ENCODE assay signal across 11 cellular contexts in genomic region chr16:57083469-57083868, GRCh38. TPM values are rescaled to one million over a fixed set of nuclear protein-coding genes. Genes with fewer than 3 reads are reported as not detected.
DNase-seq lines count a peak whose midpoint lies in the region; ATAC-seq, FAIRE-seq and TF ChIP-seq lines count a peak whose summit lies in the region.
"Had no signal": no experiment of that assay in that cellular context is flagged by ENCODE, and none has a peak within 500 bp of the region (broad histone marks: within the 10 kb centered on the region; RNA-seq: fewer than 3 reads in every experiment).

No MANE protein-coding gene starts in this region.

- no peak for FAIRE-seq in K562 (lab: Jason Lieb, UNC)
- FAIRE-seq: H54 had no signal

- no peak overlapping the region for H3K4me3 ChIP-seq in K562
- H3K4me3 ChIP-seq in neutrophil (ENCODE audit: low read depth in 1 of 2, low read length in 1 of 2), result no peak overlapping the region
- H3K4me3 ChIP-seq in gastroesophageal sphincter, result no peak overlapping the region

- peak overlapping the region; percentile 25; the same call in 1 of the 2 replicates for H2AFZ ChIP-seq in K562 (ENCODE audit: low read depth, low read length)

- TF ChIP-seq POLR2A in GM18951 (IDR thresholded peaks at IDR 0.05; ENCODE audit: extremely low read depth, insufficient read depth, insufficient read length) (peak; percentile 17), K562 (conservative IDR thresholded peaks at IDR 0.05) (no peak), gastroesophageal sphincter (IDR thresholded peaks at IDR 0.05) (no peak)

- no peak overlapping the region for H3K4me2 ChIP-seq in K562 (ENCODE audit: insufficient read depth, low read length)

- WGBS in K562 (ENCODE audit: insufficient coverage, low coverage, missing lambda C conversion rate), result 0% methylated on average over 8 of the region's 8 CpGs
- 61% methylated on average over 7 of the region's 8 CpGs; no CpG with 5 or more reads in 1 of the 2 donors for WGBS in gastroesophageal sphincter (ENCODE audit: low coverage in 1 of 2), 2 donors

- H3K9me3 Mint-ChIP-seq in activated naive CD4-positive, alpha-beta T cell treated with anti-CD3 and anti-CD28 coated beads for 36 hours, result no peaks in the 10 kb centered on the region

- no peaks in the 10 kb centered on the region for H3K9me1 ChIP-seq in K562 (ENCODE audit: control insufficient read depth, insufficient read depth, low read length)

- no TSS peak for BruUV-seq in K562 (replicated peaks; lab: Mats Ljungman, UMichigan)

- no peak for TF ChIP-seq CTCF in K562 (IDR thresholded peaks at IDR 0.05 in 2 of 3, conservative IDR thresholded peaks at IDR 0.05 in 1 of 3; ENCODE audit: insufficient read depth in 2 of 3, low read depth in 1 of 3, low read length in 3 of 3)
- TF ChIP-seq CTCF in neutrophil (IDR thresholded peaks at IDR 0.05), result no peak
- TF ChIP-seq CTCF in gastroesophageal sphincter (IDR thresholded peaks at IDR 0.05), result no peak

- no peaks in the 10 kb centered on the region for H3K27me3 Mint-ChIP-seq in activated naive CD4-positive, alpha-beta T cell treated with anti-CD3 and anti-CD28 coated beads for 36 hours (ENCODE audit: low read depth)

- no peak for DNase-seq in activated naive CD4-positive, alpha-beta T cell treated with anti-CD3 and anti-CD28 coated beads for 36 hours
- DNase-seq in activated naive CD4-positive, alpha-beta T cell (lab: John Stamatoyannopoulos, UW), result no peak
- no peak for DNase-seq in K562 (ENCODE audit: extremely low read depth in 1 of 4, low spot score in 3 of 4)
- no peak for DNase-seq in left ventricle myocardium superior
- DNase-seq: NCI-H524 treated with DMSO at 0.1 percent for 48 hours had no signal

- peak overlapping the region; percentile 73 for H3K27ac Mint-ChIP-seq in activated naive CD4-positive, alpha-beta T cell treated with anti-CD3 and anti-CD28 coated beads for 36 hours

- ATAC-seq in K562 (no peak), gastroesophageal sphincter (no peak), HG03571 (IDR thresholded peaks at IDR 0.05; ENCODE audit: unreplicated experiment) (no peak), left ventricle myocardium superior (no peak)

- H3K4me1 ChIP-seq in K562 (replicated peaks in 1 of 2; ENCODE audit: control insufficient read depth in 2 of 2, insufficient read depth in 2 of 2, low read length in 2 of 2) (no peaks in the 10 kb centered on the region; a peak in 1 of 5 replicates), neutrophil (ENCODE audit: control insufficient read depth in 1 of 2, insufficient read depth in 1 of 2, low read depth in 1 of 2, low read length in 1 of 2) (peaks cover 25 to 27% of the 10 kb centered on the region in 2 experiments), gastroesophageal sphincter (peaks cover 0 to 8% (median 4%) of the 10 kb centered on the region in 3 donors)

- H4K20me1 ChIP-seq in K562 (replicated peaks; ENCODE audit: control insufficient read depth, insufficient read depth, low read length), result peaks cover 4% of the 10 kb centered on the region; the same call in 1 of the 2 replicates

- intact Hi-C loops in activated naive CD4-positive, alpha-beta T cell treated with anti-CD3 and anti-CD28 coated beads for 36 hours (cut with micrococcal nuclease), result no loop called here
- intact Hi-C loops in K562 (cut with micrococcal nuclease) (loop anchor here (5.0 to 10.0 kb wide), 2 partner anchors 334 to 431 kb away; no protein-coding TSS in a partner anchor), left ventricle myocardium superior (cut with micrococcal nuclease) (loop anchor here (5.0 kb wide), 1 partner anchor 84 kb away; no protein-coding TSS in a partner anchor)

- H3K9ac ChIP-seq in K562 (ENCODE audit: insufficient read depth in 1 of 2, low read depth in 2 of 2, low read length in 2 of 2), result peak overlapping the region in 1 of 2 experiments; percentile 45; a peak in 1 of 4 replicates

- CTCF ChIA-PET in activated naive CD4-positive, alpha-beta T cell treated with anti-CD3 and anti-CD28 coated beads for 36 hours (lab: Charles Lee), result interaction anchor here (0.6 to 3.8 kb wide), 26 partner anchors 10 to 329 kb away, joined by 3 to 20 read pairs (median 6); partner anchors contain the start of gene CPNE2
- CTCF ChIA-PET in K562 (lab: Yijun Ruan, JAX; ENCODE audit: low intra/inter-chr PET ratio), result interaction anchor here (1.4 to 4.2 kb wide), 2 partner anchors 84 to 339 kb away, joined by 5 to 34 read pairs; no protein-coding TSS in a partner anchor

- H3K4me3 Mint-ChIP-seq in activated naive CD4-positive, alpha-beta T cell treated with anti-CD3 and anti-CD28 coated beads for 36 hours, result no peak overlapping the region

- peaks cover 9% of the 10 kb centered on the region for H3K4me1 Mint-ChIP-seq in activated naive CD4-positive, alpha-beta T cell treated with anti-CD3 and anti-CD28 coated beads for 36 hours (ENCODE audit: low read depth)

- in situ Hi-C loops in GM18951 (cut with MboI; ENCODE audit: low sequenced_read_pairs, unreplicated experiment), result loop anchor here (25.0 kb wide), 1 partner anchor 329 kb away; the partner anchor contains the start of gene CCL17
- in situ Hi-C loops in K562 (cut with MboI), result loop anchor here (10.0 kb wide), 1 partner anchor 331 kb away; no protein-coding TSS in a partner anchor

- no peaks in the 10 kb centered on the region for H3K9me3 ChIP-seq in K562 (replicated peaks; ENCODE audit: control insufficient read depth, insufficient read depth, low read depth, low read length)
- H3K9me3 ChIP-seq in neutrophil, result no peaks in the 10 kb centered on the region
- H3K9me3 ChIP-seq in gastroesophageal sphincter, result no peaks in the 10 kb centered on the region

- POLR2A ChIA-PET in K562 (lab: Yijun Ruan, JAX), result interaction anchor here (0.9 to 2.1 kb wide), 2 partner anchors 9 to 14 kb away, joined by 3 to 7 read pairs; partner anchors contain the start of gene CPNE2

- no peak for TF ChIP-seq RAD21 in K562 (CRISPR knock-in tag; conservative IDR thresholded peaks at IDR 0.05 in 1 of 2, IDR thresholded peaks at IDR 0.05 in 1 of 2)

- H3K27ac ChIP-seq in K562 (ENCODE audit: extremely low read depth, low read depth, low read length), result no peak overlapping the region
- H3K27ac ChIP-seq in neutrophil, result peak overlapping the region; percentile 79
- no peak overlapping the region for H3K27ac ChIP-seq in gastroesophageal sphincter
- H3K27ac ChIP-seq: C4-2B had no signal

- H3K27me3 ChIP-seq in K562 (ENCODE audit: control insufficient read depth in 2 of 2, insufficient read depth in 2 of 2, low read length in 2 of 2), result peaks cover 7 to 32% of the 10 kb centered on the region in 2 experiments; a peak in 4 of 5 replicates
- H3K27me3 ChIP-seq in neutrophil, result no peaks in the 10 kb centered on the region
- no peaks in the 10 kb centered on the region for H3K27me3 ChIP-seq in gastroesophageal sphincter

- H3K36me3 ChIP-seq in K562 (ENCODE audit: control insufficient read depth, insufficient read depth, low read length) (no peaks in the 10 kb centered on the region), neutrophil (peaks cover 57% of the 10 kb centered on the region), gastroesophageal sphincter (peaks cover 0 to 22% of the 10 kb centered on the region in 2 donors)

- H3K36me3 Mint-ChIP-seq in activated naive CD4-positive, alpha-beta T cell treated with anti-CD3 and anti-CD28 coated beads for 36 hours (ENCODE audit: low read depth), result no peaks in the 10 kb centered on the region

- TF ChIP-seq EP300 in K562 (IDR thresholded peaks at IDR 0.05; ENCODE audit: low read length), result no peak
- TF ChIP-seq EP300 in gastroesophageal sphincter (IDR thresholded peaks at IDR 0.05), result no peak

- no peaks in the 10 kb centered on the region for H3K79me2 ChIP-seq in K562 (ENCODE audit: control insufficient read depth, insufficient read depth, low read length)

TF ChIP-seq in K562, 482 proteins besides CTCF, POLR2A, EP300 and RAD21 (continues in another document):
- TF ChIP-seq TAF15 (IDR thresholded peaks at IDR 0.05; ENCODE audit: low read depth, low read length) (no peak), SAP30 (IDR thresholded peaks at IDR 0.05; ENCODE audit: borderline replicate concordance, insufficient read depth, low read depth, low read length, poor library complexity, severe bottlenecking) (no peak), XRCC5 (IDR thresholded peaks at IDR 0.05; ENCODE audit: low read depth, low read length) (no peak), ZNF184 (CRISPR knock-in tag; IDR thresholded peaks at IDR 0.05) (no peak), ZNF165 (CRISPR knock-in tag; IDR thresholded peaks at IDR 0.05; ENCODE audit: borderline replicate concordance) (no peak)

RNA-seq across cellular contexts. Expression of gene CPNE2, which starts 8.9 kb away (rescaled TPM):
- total RNA-seq in activated naive CD4-positive, alpha-beta T cell treated with anti-CD3 and anti-CD28 coated beads for 36 hours, result 1 to 10 TPM; 5.1 TPM
- total RNA-seq in K562 (2011; cell fraction: chromatin; rRNA removed; ENCODE audit: low replicate concordance), result 13.7 and 32.7 TPM in 2 replicates
- 12.5 and 13.5 TPM in 2 replicates for total RNA-seq in K562 (2011; cell fraction: nucleolus; rRNA removed)
- total RNA-seq in K562 (2011; cell fraction: nucleoplasm; rRNA removed), result 13.3 and 19.4 TPM in 2 replicates
- 7.0 and 7.3 TPM in 2 replicates for total RNA-seq in K562 (2014; rRNA removed)
- total RNA-seq in K562 (2014; rRNA removed; fragmentation: Illumina TruSeq; extraction: Trizol), result 4.2 and 5.0 TPM in 2 replicates
- total RNA-seq in K562 (2015; rRNA removed; fragmentation: Illumina TruSeq; extraction: Trizol), result 7.7 and 8.6 TPM in 2 replicates
- 9.5 and 10.6 TPM in 2 replicates for total RNA-seq in K562 (2021)
- polyA plus RNA-seq in K562 (2011; rRNA removed), result 13.9 and 26.9 TPM in 2 replicates
- 28.1 and 34.9 TPM in 2 replicates for polyA plus RNA-seq in K562 (2011; cell fraction: cytosol; rRNA removed)
- 14.0 and 18.6 TPM in 2 replicates for polyA plus RNA-seq in K562 (2011; cell fraction: nucleus; rRNA removed)
- polyA plus RNA-seq in K562 (2012), result 14.1 and 33.3 TPM in 2 replicates
- 11.8 and 14.1 TPM in 2 replicates for polyA plus RNA-seq in K562 (2014; fragmentation: Illumina TruSeq; extraction: Trizol)
- 1 to 10 TPM; 3.0 to 3.8 TPM for polyA plus RNA-seq in K562 (2014; fragmentation: Nextera tagmentation; extraction: Ambion mirVana)
- polyA plus RNA-seq in K562 (2014; rRNA removed), result 11.7 and 14.0 TPM in 2 replicates
- polyA minus RNA-seq in K562 (2011; rRNA and poly(A)+ RNA removed), result 8.9 and 12.3 TPM in 2 replicates
- polyA minus RNA-seq in K562 (2011; cell fraction: cytosol; rRNA and poly(A)+ RNA removed), result 7.7 and 8.6 TPM in 2 replicates
- polyA minus RNA-seq in K562 (2011; cell fraction: nucleus; rRNA and poly(A)+ RNA removed), result 6.6 and 9.8 TPM in 2 replicates
- total RNA-seq in gastroesophageal sphincter, result 10 to 100 TPM; 18.0 to 38.7 (median 27.8) TPM
- 11.2 TPM for total RNA-seq in left ventricle myocardium superior
